1 cellular context compared by ENCODE assay signal in the genomic region with DNA sequence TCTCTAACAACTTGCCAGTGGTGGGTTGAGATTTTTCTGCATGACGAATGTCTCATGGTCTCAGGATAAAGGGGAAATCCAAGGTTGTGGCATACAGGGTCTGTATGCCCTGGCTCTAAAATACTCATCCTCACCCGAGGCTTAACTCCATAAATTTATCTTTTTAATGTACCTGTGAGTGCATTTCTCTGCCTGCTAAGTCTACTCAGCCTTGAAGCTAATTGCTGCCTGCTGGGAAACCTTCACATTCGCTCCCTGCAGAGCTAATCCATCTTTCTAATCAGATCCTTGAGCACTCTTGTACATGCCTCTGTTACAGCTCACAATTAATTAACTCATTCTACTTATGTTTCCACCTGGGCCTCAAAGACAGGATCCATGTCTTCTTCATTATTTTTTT.
TF ChIP-seq lines count a peak whose summit lies in the region.

No MANE protein-coding gene starts in this region.

TF ChIP-seq in HEK293, 187 proteins besides CTCF, POLR2A, EP300 and RAD21 (continued from another document):
- TF ChIP-seq, protein P1, sequence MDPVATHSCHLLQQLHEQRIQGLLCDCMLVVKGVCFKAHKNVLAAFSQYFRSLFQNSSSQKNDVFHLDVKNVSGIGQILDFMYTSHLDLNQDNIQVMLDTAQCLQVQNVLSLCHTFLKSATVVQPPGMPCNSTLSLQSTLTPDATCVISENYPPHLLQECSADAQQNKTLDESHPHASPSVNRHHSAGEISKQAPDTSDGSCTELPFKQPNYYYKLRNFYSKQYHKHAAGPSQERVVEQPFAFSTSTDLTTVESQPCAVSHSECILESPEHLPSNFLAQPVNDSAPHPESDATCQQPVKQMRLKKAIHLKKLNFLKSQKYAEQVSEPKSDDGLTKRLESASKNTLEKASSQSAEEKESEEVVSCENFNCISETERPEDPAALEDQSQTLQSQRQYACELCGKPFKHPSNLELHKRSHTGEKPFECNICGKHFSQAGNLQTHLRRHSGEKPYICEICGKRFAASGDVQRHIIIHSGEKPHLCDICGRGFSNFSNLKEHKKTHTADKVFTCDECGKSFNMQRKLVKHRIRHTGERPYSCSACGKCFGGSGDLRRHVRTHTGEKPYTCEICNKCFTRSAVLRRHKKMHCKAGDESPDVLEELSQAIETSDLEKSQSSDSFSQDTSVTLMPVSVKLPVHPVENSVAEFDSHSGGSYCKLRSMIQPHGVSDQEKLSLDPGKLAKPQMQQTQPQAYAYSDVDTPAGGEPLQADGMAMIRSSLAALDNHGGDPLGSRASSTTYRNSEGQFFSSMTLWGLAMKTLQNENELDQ (tag by site-specific recombination; IDR thresholded peaks at IDR 0.05; ENCODE audit: low read depth): no peak
- TF ChIP-seq ZNF768 (tag by site-specific recombination; IDR thresholded peaks at IDR 0.05) (no peak), ZSCAN30 (tag by site-specific recombination; IDR thresholded peaks at IDR 0.05) (no peak), ZNF426 (tag by site-specific recombination; IDR thresholded peaks at IDR 0.05) (no peak), BCL11B (tag by site-specific recombination; IDR thresholded peaks at IDR 0.05; ENCODE audit: low read depth) (no peak), ZNF121 (tag by site-specific recombination; IDR thresholded peaks at IDR 0.05) (0 out of 2 replicates have a peak, but pooled peaks have one; percentile 36), GLIS1 (tag by site-specific recombination; IDR thresholded peaks at IDR 0.05) (peak; percentile 75), GLI2 (tag by site-specific recombination; IDR thresholded peaks at IDR 0.05; ENCODE audit: borderline replicate concordance, low read depth) (0 out of 2 replicates have a peak, but pooled peaks have one; percentile 24), FEZF1 (tag by site-specific recombination; IDR thresholded peaks at IDR 0.05) (peak; percentile 78), ZBTB17 (tag by site-specific recombination; IDR thresholded peaks at IDR 0.05) (peak; percentile 62), WT1 (tag by site-specific recombination; IDR thresholded peaks at IDR 0.05) (peak; percentile 83), ZNF560 (tag by site-specific recombination; IDR thresholded peaks at IDR 0.05; ENCODE audit: borderline replicate concordance) (no peak), ZNF843 (tag by site-specific recombination; IDR thresholded peaks at IDR 0.05) (peak; percentile 60; the same call in 1 of the 2 replicates), ZIC2 (tag by site-specific recombination; IDR thresholded peaks at IDR 0.05) (peak; percentile 50; the same call in 1 of the 2 replicates), SP7 (tag by site-specific recombination; IDR thresholded peaks at IDR 0.05) (peak; percentile 45; the same call in 1 of the 2 replicates), GLI4 (tag by site-specific recombination; IDR thresholded peaks at IDR 0.05) (no peak), ZNF223 (tag by site-specific recombination; IDR thresholded peaks at IDR 0.05) (no peak), ZNF138 (tag by site-specific recombination; IDR thresholded peaks at IDR 0.05; ENCODE audit: borderline replicate concordance) (no peak), ZFHX2 (tag by site-specific recombination; conservative IDR thresholded peaks at IDR 0.05) (no peak), OSR2 (tag by site-specific recombination; IDR thresholded peaks at IDR 0.05) (peak; percentile 81)
- TF ChIP-seq, protein P2, sequence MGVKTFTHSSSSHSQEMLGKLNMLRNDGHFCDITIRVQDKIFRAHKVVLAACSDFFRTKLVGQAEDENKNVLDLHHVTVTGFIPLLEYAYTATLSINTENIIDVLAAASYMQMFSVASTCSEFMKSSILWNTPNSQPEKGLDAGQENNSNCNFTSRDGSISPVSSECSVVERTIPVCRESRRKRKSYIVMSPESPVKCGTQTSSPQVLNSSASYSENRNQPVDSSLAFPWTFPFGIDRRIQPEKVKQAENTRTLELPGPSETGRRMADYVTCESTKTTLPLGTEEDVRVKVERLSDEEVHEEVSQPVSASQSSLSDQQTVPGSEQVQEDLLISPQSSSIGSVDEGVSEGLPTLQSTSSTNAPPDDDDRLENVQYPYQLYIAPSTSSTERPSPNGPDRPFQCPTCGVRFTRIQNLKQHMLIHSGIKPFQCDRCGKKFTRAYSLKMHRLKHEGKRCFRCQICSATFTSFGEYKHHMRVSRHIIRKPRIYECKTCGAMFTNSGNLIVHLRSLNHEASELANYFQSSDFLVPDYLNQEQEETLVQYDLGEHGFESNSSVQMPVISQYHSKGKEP (tag by site-specific recombination; IDR thresholded peaks at IDR 0.05): peak; percentile 65; the same call in 1 of the 2 replicates
- TF ChIP-seq, protein P3, sequence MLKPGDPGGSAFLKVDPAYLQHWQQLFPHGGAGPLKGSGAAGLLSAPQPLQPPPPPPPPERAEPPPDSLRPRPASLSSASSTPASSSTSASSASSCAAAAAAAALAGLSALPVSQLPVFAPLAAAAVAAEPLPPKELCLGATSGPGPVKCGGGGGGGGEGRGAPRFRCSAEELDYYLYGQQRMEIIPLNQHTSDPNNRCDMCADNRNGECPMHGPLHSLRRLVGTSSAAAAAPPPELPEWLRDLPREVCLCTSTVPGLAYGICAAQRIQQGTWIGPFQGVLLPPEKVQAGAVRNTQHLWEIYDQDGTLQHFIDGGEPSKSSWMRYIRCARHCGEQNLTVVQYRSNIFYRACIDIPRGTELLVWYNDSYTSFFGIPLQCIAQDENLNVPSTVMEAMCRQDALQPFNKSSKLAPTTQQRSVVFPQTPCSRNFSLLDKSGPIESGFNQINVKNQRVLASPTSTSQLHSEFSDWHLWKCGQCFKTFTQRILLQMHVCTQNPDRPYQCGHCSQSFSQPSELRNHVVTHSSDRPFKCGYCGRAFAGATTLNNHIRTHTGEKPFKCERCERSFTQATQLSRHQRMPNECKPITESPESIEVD (tag by site-specific recombination; IDR thresholded peaks at IDR 0.05): peak; percentile 93
- TF ChIP-seq, protein P4, sequence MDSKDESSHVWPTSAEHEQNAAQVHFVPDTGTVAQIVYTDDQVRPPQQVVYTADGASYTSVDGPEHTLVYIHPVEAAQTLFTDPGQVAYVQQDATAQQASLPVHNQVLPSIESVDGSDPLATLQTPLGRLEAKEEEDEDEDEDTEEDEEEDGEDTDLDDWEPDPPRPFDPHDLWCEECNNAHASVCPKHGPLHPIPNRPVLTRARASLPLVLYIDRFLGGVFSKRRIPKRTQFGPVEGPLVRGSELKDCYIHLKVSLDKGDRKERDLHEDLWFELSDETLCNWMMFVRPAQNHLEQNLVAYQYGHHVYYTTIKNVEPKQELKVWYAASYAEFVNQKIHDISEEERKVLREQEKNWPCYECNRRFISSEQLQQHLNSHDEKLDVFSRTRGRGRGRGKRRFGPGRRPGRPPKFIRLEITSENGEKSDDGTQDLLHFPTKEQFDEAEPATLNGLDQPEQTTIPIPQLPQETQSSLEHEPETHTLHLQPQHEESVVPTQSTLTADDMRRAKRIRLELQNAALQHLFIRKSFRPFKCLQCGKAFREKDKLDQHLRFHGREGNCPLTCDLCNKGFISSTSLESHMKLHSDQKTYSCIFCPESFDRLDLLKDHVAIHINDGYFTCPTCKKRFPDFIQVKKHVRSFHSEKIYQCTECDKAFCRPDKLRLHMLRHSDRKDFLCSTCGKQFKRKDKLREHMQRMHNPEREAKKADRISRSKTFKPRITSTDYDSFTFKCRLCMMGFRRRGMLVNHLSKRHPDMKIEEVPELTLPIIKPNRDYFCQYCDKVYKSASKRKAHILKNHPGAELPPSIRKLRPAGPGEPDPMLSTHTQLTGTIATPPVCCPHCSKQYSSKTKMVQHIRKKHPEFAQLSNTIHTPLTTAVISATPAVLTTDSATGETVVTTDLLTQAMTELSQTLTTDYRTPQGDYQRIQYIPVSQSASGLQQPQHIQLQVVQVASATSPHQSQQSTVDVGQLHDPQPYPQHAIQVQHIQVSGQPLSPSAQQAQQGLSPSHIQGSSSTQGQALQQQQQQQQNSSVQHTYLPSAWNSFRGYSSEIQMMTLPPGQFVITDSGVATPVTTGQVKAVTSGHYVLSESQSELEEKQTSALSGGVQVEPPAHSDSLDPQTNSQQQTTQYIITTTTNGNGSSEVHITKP (tag by site-specific recombination; IDR thresholded peaks at IDR 0.05): no peak
- TF ChIP-seq, protein P5, sequence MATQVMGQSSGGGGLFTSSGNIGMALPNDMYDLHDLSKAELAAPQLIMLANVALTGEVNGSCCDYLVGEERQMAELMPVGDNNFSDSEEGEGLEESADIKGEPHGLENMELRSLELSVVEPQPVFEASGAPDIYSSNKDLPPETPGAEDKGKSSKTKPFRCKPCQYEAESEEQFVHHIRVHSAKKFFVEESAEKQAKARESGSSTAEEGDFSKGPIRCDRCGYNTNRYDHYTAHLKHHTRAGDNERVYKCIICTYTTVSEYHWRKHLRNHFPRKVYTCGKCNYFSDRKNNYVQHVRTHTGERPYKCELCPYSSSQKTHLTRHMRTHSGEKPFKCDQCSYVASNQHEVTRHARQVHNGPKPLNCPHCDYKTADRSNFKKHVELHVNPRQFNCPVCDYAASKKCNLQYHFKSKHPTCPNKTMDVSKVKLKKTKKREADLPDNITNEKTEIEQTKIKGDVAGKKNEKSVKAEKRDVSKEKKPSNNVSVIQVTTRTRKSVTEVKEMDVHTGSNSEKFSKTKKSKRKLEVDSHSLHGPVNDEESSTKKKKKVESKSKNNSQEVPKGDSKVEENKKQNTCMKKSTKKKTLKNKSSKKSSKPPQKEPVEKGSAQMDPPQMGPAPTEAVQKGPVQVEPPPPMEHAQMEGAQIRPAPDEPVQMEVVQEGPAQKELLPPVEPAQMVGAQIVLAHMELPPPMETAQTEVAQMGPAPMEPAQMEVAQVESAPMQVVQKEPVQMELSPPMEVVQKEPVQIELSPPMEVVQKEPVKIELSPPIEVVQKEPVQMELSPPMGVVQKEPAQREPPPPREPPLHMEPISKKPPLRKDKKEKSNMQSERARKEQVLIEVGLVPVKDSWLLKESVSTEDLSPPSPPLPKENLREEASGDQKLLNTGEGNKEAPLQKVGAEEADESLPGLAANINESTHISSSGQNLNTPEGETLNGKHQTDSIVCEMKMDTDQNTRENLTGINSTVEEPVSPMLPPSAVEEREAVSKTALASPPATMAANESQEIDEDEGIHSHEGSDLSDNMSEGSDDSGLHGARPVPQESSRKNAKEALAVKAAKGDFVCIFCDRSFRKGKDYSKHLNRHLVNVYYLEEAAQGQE (tag by site-specific recombination; IDR thresholded peaks at IDR 0.05): no peak
- TF ChIP-seq, protein P6, sequence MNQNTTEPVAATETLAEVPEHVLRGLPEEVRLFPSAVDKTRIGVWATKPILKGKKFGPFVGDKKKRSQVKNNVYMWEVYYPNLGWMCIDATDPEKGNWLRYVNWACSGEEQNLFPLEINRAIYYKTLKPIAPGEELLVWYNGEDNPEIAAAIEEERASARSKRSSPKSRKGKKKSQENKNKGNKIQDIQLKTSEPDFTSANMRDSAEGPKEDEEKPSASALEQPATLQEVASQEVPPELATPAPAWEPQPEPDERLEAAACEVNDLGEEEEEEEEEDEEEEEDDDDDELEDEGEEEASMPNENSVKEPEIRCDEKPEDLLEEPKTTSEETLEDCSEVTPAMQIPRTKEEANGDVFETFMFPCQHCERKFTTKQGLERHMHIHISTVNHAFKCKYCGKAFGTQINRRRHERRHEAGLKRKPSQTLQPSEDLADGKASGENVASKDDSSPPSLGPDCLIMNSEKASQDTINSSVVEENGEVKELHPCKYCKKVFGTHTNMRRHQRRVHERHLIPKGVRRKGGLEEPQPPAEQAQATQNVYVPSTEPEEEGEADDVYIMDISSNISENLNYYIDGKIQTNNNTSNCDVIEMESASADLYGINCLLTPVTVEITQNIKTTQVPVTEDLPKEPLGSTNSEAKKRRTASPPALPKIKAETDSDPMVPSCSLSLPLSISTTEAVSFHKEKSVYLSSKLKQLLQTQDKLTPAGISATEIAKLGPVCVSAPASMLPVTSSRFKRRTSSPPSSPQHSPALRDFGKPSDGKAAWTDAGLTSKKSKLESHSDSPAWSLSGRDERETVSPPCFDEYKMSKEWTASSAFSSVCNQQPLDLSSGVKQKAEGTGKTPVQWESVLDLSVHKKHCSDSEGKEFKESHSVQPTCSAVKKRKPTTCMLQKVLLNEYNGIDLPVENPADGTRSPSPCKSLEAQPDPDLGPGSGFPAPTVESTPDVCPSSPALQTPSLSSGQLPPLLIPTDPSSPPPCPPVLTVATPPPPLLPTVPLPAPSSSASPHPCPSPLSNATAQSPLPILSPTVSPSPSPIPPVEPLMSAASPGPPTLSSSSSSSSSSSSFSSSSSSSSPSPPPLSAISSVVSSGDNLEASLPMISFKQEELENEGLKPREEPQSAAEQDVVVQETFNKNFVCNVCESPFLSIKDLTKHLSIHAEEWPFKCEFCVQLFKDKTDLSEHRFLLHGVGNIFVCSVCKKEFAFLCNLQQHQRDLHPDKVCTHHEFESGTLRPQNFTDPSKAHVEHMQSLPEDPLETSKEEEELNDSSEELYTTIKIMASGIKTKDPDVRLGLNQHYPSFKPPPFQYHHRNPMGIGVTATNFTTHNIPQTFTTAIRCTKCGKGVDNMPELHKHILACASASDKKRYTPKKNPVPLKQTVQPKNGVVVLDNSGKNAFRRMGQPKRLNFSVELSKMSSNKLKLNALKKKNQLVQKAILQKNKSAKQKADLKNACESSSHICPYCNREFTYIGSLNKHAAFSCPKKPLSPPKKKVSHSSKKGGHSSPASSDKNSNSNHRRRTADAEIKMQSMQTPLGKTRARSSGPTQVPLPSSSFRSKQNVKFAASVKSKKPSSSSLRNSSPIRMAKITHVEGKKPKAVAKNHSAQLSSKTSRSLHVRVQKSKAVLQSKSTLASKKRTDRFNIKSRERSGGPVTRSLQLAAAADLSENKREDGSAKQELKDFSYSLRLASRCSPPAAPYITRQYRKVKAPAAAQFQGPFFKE (tag by site-specific recombination; IDR thresholded peaks at IDR 0.05; ENCODE audit: borderline replicate concordance): no peak
TF ChIP-seq in HEK293: peak in this region for 16.
